ENCODE assay signal across 12 cellular contexts in the genomic region with DNA sequence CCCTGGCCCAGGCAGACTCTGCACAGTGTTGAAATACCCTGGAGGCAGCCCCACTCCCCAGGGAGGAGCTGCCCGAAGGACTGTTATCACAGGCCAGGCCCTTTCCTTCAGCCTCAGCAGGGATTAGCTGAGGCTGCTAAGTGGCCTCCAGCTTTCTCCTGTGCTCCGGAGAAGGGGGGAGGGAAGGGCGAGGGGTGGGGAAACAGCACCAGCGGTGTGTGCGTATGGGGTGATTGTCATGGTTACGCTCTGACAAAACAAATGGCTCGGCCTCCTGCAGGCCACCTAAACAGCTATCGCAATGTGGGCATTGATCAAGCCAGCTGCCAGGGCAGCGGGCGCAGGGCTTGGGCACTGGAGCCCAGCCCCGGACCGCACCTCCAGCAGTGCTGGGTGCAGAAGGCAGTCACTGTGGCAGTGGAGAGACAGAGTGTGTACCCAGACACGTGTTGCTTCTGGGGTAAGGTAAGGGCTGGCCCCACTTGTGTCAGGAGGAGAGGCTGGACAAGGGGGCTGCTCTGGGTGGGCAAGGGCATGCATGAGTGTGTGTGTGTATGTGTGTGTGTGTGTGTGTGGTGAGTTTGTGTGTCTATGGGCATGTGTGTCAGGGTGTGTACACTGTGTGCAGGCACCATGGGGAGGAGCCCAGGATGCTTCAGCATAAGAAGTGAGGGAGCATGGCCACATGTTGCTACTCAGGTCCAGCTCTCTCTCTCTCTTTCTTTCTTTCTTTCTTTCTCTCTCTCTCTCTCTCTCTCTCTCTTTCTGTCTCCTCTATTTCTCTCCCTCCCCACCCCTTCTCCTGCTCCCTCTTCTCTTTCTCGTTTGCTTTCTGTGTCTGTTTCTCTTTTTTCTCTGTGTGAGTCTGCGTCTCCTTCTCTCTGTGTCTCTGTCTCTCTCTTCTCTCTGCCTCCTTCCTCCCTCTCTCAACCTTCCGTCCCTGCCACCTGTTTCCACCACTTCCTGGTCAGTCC. TPM values are rescaled to one million over a fixed set of nuclear protein-coding genes. Genes with fewer than 3 reads are reported as not detected.
DNase-seq lines count a peak whose midpoint lies in the region; ATAC-seq and TF ChIP-seq lines count a peak whose summit lies in the region.
"Had no signal": no experiment of that assay in that cellular context is flagged by ENCODE, and none has a peak within 500 bp of the region (broad histone marks: within the 10 kb centered on the region; RNA-seq: fewer than 3 reads in every experiment).

A gene with protein sequence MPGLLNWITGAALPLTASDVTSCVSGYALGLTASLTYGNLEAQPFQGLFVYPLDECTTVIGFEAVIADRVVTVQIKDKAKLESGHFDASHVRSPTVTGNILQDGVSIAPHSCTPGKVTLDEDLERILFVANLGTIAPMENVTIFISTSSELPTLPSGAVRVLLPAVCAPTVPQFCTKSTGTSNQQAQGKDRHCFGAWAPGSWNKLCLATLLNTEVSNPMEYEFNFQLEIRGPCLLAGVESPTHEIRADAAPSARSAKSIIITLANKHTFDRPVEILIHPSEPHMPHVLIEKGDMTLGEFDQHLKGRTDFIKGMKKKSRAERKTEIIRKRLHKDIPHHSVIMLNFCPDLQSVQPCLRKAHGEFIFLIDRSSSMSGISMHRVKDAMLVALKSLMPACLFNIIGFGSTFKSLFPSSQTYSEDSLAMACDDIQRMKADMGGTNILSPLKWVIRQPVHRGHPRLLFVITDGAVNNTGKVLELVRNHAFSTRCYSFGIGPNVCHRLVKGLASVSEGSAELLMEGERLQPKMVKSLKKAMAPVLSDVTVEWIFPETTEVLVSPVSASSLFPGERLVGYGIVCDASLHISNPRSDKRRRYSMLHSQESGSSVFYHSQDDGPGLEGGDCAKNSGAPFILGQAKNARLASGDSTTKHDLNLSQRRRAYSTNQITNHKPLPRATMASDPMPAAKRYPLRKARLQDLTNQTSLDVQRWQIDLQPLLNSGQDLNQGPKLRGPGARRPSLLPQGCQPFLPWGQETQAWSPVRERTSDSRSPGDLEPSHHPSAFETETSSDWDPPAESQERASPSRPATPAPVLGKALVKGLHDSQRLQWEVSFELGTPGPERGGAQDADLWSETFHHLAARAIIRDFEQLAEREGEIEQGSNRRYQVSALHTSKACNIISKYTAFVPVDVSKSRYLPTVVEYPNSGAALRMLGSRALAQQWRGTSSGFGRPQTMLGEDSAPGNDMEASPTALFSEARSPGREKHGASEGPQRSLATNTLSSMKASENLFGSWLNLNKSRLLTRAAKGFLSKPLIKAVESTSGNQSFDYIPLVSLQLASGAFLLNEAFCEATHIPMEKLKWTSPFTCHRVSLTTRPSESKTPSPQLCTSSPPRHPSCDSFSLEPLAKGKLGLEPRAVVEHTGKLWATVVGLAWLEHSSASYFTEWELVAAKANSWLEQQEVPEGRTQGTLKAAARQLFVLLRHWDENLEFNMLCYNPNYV (plus strand): TSS at position 252 of the 974 bp plus-strand sequence. CDS start 19,727 bp downstream, outside the sequence.

- H3K27me3 ChIP-seq in ACC112 (ENCODE audit: insufficient read depth, low read length) (peaks cover 93% of the 10 kb centered on the region), H7 (ENCODE audit: control insufficient read depth, insufficient read depth, low read length) (peaks cover 18% of the 10 kb centered on the region), WERI-Rb-1 (ENCODE audit: insufficient read depth, low read depth, severe bottlenecking) (peaks cover 20% of the 10 kb centered on the region), lower lobe of right lung (ENCODE audit: low read depth) (peaks cover 52% of the 10 kb centered on the region), MM.1S (replicated peaks; ENCODE audit: insufficient read depth, low read length) (peaks cover 96% of the 10 kb centered on the region)

- no peaks in the 10 kb centered on the region for H3K4me1 ChIP-seq in ACC112 (ENCODE audit: control insufficient read depth, insufficient read depth, low read length, unreplicated experiment)
- H3K4me1 ChIP-seq in lower lobe of right lung = no peaks in the 10 kb centered on the region
- H3K4me1 ChIP-seq in MM.1S (ENCODE audit: low read length) = no peaks in the 10 kb centered on the region
- H3K4me1 ChIP-seq: gastrocnemius medialis had no signal

- no peaks in the 10 kb centered on the region for H3K9me2 ChIP-seq in MM.1S (replicated peaks; ENCODE audit: insufficient read depth, low read length)

- no peaks in the 10 kb centered on the region for H3F3A ChIP-seq in MM.1S (ENCODE audit: insufficient read depth, low read length)

- H2AFZ ChIP-seq in ACC112 (ENCODE audit: low read length, unreplicated experiment) (no peak within 1 kb of the TSS), MM.1S (ENCODE audit: low read length) (no peak within 1 kb of the TSS)

- H3K9ac ChIP-seq in MM.1S (ENCODE audit: low read length) = no peak within 1 kb of the TSS

- DNase-seq in H7 (peak; percentile 90), WERI-Rb-1 (peak; percentile 75), lower lobe of right lung (no peak), omental fat pad (ENCODE audit: low spot score) (no peak), MM.1S (no peak)
- DNase-seq: gastrocnemius medialis; stimulated activated naive B cell treated with anti-CD40 and anti-IgM and Interleukin-4, amounts not matched to agents 10 μg/mL and 1 μg/mL and 100 μg/mL, for 72 hours had no signal

- H3K4me2 ChIP-seq in MM.1S (ENCODE audit: low read depth, low read length) = no peak within 1 kb of the TSS

- H4K20me1 ChIP-seq in MM.1S (ENCODE audit: insufficient read depth, low read length) = no peaks in the 10 kb centered on the region

- H3K36me3 ChIP-seq in ACC112 (ENCODE audit: insufficient read depth, low read length) (no peaks in the 10 kb centered on the region), H7 (replicated peaks; ENCODE audit: control insufficient read depth, insufficient read depth, low read length) (no peaks in the 10 kb centered on the region), WERI-Rb-1 (no peaks in the 10 kb centered on the region), lower lobe of right lung (no peaks in the 10 kb centered on the region), MM.1S (replicated peaks; ENCODE audit: insufficient read depth, low read length) (no peaks in the 10 kb centered on the region)
- H3K36me3 ChIP-seq: gastrocnemius medialis had no signal

- TF ChIP-seq CTCF in WERI-Rb-1 (IDR thresholded peaks at IDR 0.05; ENCODE audit: low read depth, low read length) = no peak
- no peak for TF ChIP-seq CTCF in lower lobe of right lung (IDR thresholded peaks at IDR 0.05)
- no peak for TF ChIP-seq CTCF in omental fat pad (IDR thresholded peaks at IDR 0.05)
- no peak for TF ChIP-seq CTCF in MM.1S (IDR thresholded peaks at IDR 0.05; ENCODE audit: low read length)

- H3K79me2 ChIP-seq in ACC112 (ENCODE audit: control insufficient read depth, insufficient read depth, low read length, unreplicated experiment) = no peaks in the 10 kb centered on the region
- no peaks in the 10 kb centered on the region for H3K79me2 ChIP-seq in MM.1S (ENCODE audit: low read length)

- intact Hi-C loops in lower lobe of right lung (cut with DNase I) = no loop called here

- H3K9me3 ChIP-seq in WERI-Rb-1 (ENCODE audit: severe bottlenecking) (no peaks in the 10 kb centered on the region), lower lobe of right lung (no peaks in the 10 kb centered on the region), MM.1S (replicated peaks; ENCODE audit: insufficient read depth, low read length) (no peaks in the 10 kb centered on the region)
- H3K9me3 ChIP-seq: gastrocnemius medialis had no signal

- H3K27ac ChIP-seq in ACC112 (ENCODE audit: low read depth, low read length) (no peak within 1 kb of the TSS), WERI-Rb-1 (no peak within 1 kb of the TSS), lower lobe of right lung (no peak within 1 kb of the TSS), MM.1S (ENCODE audit: low read length) (no peak within 1 kb of the TSS)
- H3K27ac ChIP-seq: gastrocnemius medialis had no signal

- peak in 1 of 2 donors; percentile 38 for ATAC-seq in lower lobe of right lung
- ATAC-seq in omental fat pad (ENCODE audit: low FRiP score) = no peak
- ATAC-seq in GM18907 (IDR thresholded peaks at IDR 0.05; ENCODE audit: unreplicated experiment) = no peak
- ATAC-seq in GM18858 (IDR thresholded peaks at IDR 0.05; ENCODE audit: unreplicated experiment) = no peak
- ATAC-seq: gastrocnemius medialis had no signal

- peak within 1 kb of the TSS; percentile 17; the same call in 1 of the 2 replicates for H3K4me3 ChIP-seq in ACC112 (ENCODE audit: low read depth, low read length)
- peak within 1 kb of the TSS; percentile 30 for H3K4me3 ChIP-seq in H7 (ENCODE audit: insufficient read depth, low read depth, low read length)
- H3K4me3 ChIP-seq in WERI-Rb-1 (ENCODE audit: low read depth, low read length) = no peak within 1 kb of the TSS; the same call in 1 of the 2 replicates
- peak within 1 kb of the TSS; percentile 30 for H3K4me3 ChIP-seq in lower lobe of right lung
- H3K4me3 ChIP-seq in MM.1S (ENCODE audit: low read length) = no peak within 1 kb of the TSS
- H3K4me3 ChIP-seq: gastrocnemius medialis had no signal

RNA-seq across cellular contexts. Expression of the gene that starts here (rescaled TPM):
- 0.10 and 0.26 TPM in 2 replicates for total RNA-seq in H7 (2014; rRNA removed; shearing (Covaris generic))
- 0.30 TPM for total RNA-seq in lower lobe of right lung
- total RNA-seq in omental fat pad = not detected
- total RNA-seq: Daoy, pulmonary artery endothelial cell had no signal

Comparison
In these comparisons a context has a peak if more than half of its experiments do, and no peak if none do; other contexts are left out.
1. Peak in DNase-seq and H3K4me3 ChIP-seq in H7; RNA of the gene not detected or under 1 TPM.
2. H3K4me3 ChIP-seq: peak in ACC112 (single experiment) and lower lobe of right lung (single experiment); none in WERI-Rb-1 (single experiment) and MM.1S (single experiment).